9 cellular contexts compared by ENCODE assay signal in the genomic region with DNA sequence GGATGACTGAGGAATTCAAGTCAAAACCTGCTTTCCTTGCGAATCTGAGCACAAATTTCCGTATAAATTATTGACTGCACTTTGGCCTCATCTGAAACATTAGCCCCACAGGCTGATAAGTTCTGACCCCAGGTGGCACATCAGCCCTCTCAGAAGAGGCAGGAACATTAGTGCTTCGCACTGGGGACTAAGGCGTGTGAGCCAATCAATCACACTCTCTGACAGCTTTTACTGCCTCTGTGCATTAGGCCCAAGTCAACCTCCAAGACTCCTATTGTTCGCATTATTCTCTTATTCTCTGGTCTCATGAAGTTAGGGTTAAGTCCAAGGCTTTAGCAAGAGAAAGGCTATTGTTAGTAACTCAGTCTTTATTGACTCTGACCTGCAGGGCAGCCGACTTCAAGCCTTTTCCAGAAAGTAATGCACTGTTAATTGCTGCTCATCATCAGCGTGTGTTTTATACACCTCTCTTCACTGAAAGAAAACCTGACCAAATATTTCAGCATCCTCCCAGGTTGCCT.
DNase-seq lines count a peak whose midpoint lies in the region; ATAC-seq and TF ChIP-seq lines count a peak whose summit lies in the region.
"Had no signal": no experiment of that assay in that cellular context is flagged by ENCODE, and none has a peak within 500 bp of the region (broad histone marks: within the 10 kb centered on the region; RNA-seq: fewer than 3 reads in every experiment).

No MANE protein-coding gene starts in this region.

- H3K27me3 ChIP-seq in IMR-90 (ENCODE audit: control insufficient read depth, insufficient read depth, low read length) (no peaks in the 10 kb centered on the region), PC-9 (ENCODE audit: insufficient read depth, low read depth) (no peaks in the 10 kb centered on the region), skeletal muscle tissue (ENCODE audit: control insufficient read depth in 3 of 3, insufficient read depth in 3 of 3, low read length in 3 of 3) (no peaks in the 10 kb centered on the region)
- H3K27me3 ChIP-seq: suprapubic skin had no signal

- H2AK9ac ChIP-seq in IMR-90 (replicated peaks; ENCODE audit: low read depth, low read length, poor library complexity): peak overlapping the region; percentile 59

- H3K4ac ChIP-seq in IMR-90 (ENCODE audit: low read depth, low read length): peak overlapping the region; percentile 96

- peak overlapping the region; percentile 87 for H2BK20ac ChIP-seq in IMR-90 (ENCODE audit: low read depth, low read length)

- H4K20me1 ChIP-seq in IMR-90 (ENCODE audit: insufficient read depth, low read length) (no peaks in the 10 kb centered on the region), PC-9 (ENCODE audit: insufficient read depth) (no peaks in the 10 kb centered on the region)

- TF ChIP-seq CTCF in IMR-90 (conservative IDR thresholded peaks at IDR 0.05; ENCODE audit: low read depth, low read length): no peak
- TF ChIP-seq CTCF in PC-9 (conservative IDR thresholded peaks at IDR 0.05): no peak

- H3K4me2 ChIP-seq in IMR-90 (ENCODE audit: low read depth, low read length) (peak overlapping the region; percentile 6; the same call in 1 of the 2 replicates), PC-9 (peak overlapping the region; percentile 72)

- peaks cover 34% of the 10 kb centered on the region for H3F3A ChIP-seq in PC-9 (ENCODE audit: insufficient read depth, low read depth)

- H3K9me3 ChIP-seq in IMR-90 (ENCODE audit: control insufficient read depth, insufficient read depth, low read length) (no peaks in the 10 kb centered on the region), PC-9 (ENCODE audit: insufficient read depth, low read depth) (no peaks in the 10 kb centered on the region), skeletal muscle tissue (ENCODE audit: control insufficient read depth in 3 of 3, low read length in 3 of 3) (no peaks in the 10 kb centered on the region)
- H3K9me3 ChIP-seq: suprapubic skin had no signal

- CTCF ChIA-PET in IMR-90 (lab: Yijun Ruan, JAX) (no interaction called here), PC-9 (lab: Charles Lee) (no interaction called here)

- ATAC-seq in IMR-90 (ENCODE audit: low read depth): no peak
- ATAC-seq in GM19467 (IDR thresholded peaks at IDR 0.05; ENCODE audit: unreplicated experiment): no peak

- dilution Hi-C loops in IMR-90 (cut with HindIII; ENCODE audit: low sequenced_read_pairs, unreplicated experiment): no loop called here

- H3K23ac ChIP-seq in IMR-90 (ENCODE audit: low read depth, low read length): peak overlapping the region; percentile 76

- peaks cover 27 to 60% of the 10 kb centered on the region in 2 experiments for H3K79me1 ChIP-seq in IMR-90 (ENCODE audit: low read depth in 1 of 2, low read length in 2 of 2)

- 83% methylated on average over 2 of the region's 7 CpGs; no CpG with 5 or more reads in 1 of the 2 experiments for WGBS in IMR-90 (ENCODE audit: extremely low coverage in 2 of 2, insufficient read length in 1 of 2), 2 experiments

- BruUV-seq in IMR-90 (replicated peaks; lab: Mats Ljungman, UMichigan): no TSS peak
- no TSS peak for BruUV-seq in PC-9 (replicated peaks; lab: Mats Ljungman, UMichigan)

- H3K4me1 ChIP-seq in IMR-90 (ENCODE audit: control insufficient read depth, insufficient read depth, low read length): peaks cover 29% of the 10 kb centered on the region
- H3K4me1 ChIP-seq in PC-9 (replicated peaks; ENCODE audit: insufficient read depth): peaks cover 61% of the 10 kb centered on the region
- peaks cover 37 to 58% (median 44%) of the 10 kb centered on the region in 3 donors for H3K4me1 ChIP-seq in skeletal muscle tissue (ENCODE audit: control insufficient read depth in 3 of 3, insufficient read depth in 3 of 3, low read length in 3 of 3)

- H4K91ac ChIP-seq in IMR-90 (ENCODE audit: insufficient read depth, low read depth, low read length): peak overlapping the region; percentile 88

- H3K18ac ChIP-seq in IMR-90 (ENCODE audit: low read depth, low read length): peak overlapping the region; percentile 61

- H3K4me3 ChIP-seq in IMR-90 (ENCODE audit: insufficient read depth, low read depth, low read length) (no peak overlapping the region), PC-9 (peak overlapping the region; percentile 29; the same call in 1 of the 2 replicates), skeletal muscle tissue (ENCODE audit: low read length in 3 of 3) (no peak overlapping the region)
- H3K4me3 ChIP-seq: suprapubic skin had no signal

- H2AK5ac ChIP-seq in IMR-90 (ENCODE audit: low read depth, low read length): peak overlapping the region; percentile 93

- DNase-seq in IMR-90: no peak
- peak; percentile 18 to 44 for DNase-seq in PC-9
- DNase-seq in glomerular visceral epithelial cell (ENCODE audit: extremely low spot score): peak; percentile 70
- no peak for DNase-seq in activated T-cell treated with anti-CD3 and anti-CD28 coated beads, Interleukin-2, amount 50 U/mL, for 1 hour
- DNase-seq in retina: no peak
- no peak for DNase-seq in anterior cingulate cortex (lab: John Stamatoyannopoulos, UW)

- H2BK5ac ChIP-seq in IMR-90 (ENCODE audit: low read depth, low read length, poor library complexity, severe bottlenecking): peak overlapping the region; percentile 95

- POLR2A ChIA-PET in IMR-90 (lab: Charles Lee; ENCODE audit: unreplicated experiment) (no interaction called here), PC-9 (lab: Charles Lee; ENCODE audit: unreplicated experiment) (no interaction called here)

- H2BK120ac ChIP-seq in IMR-90 (ENCODE audit: low read depth, low read length): peak overlapping the region; percentile 94

- intact Hi-C loops in IMR-90 (cut with micrococcal nuclease): no loop called here
- intact Hi-C loops in PC-9 (cut with micrococcal nuclease; ENCODE audit: unreplicated experiment): loop anchor here (5.0 kb wide), 2 partner anchors 80 to 260 kb away; no protein-coding TSS in a partner anchor

- no peak for TF ChIP-seq POLR2A in IMR-90 (IDR thresholded peaks at IDR 0.05; ENCODE audit: low read depth, low read length)

- TF ChIP-seq RAD21 in IMR-90 (IDR thresholded peaks at IDR 0.05; ENCODE audit: low read length): no peak

- peak overlapping the region; percentile 68 for H3K56ac ChIP-seq in IMR-90 (ENCODE audit: extremely low read depth, insufficient read depth, low read length)

- peaks cover 20% of the 10 kb centered on the region for H3K9me1 ChIP-seq in IMR-90 (ENCODE audit: insufficient read depth, low read length)

- H3K27ac ChIP-seq in IMR-90 (ENCODE audit: insufficient read depth, low read length): peak overlapping the region; percentile 86
- H3K27ac ChIP-seq in PC-9: peak overlapping the region; percentile 81
- no peak overlapping the region for H3K27ac ChIP-seq in skeletal muscle tissue (ENCODE audit: low read depth, low read length)
- H3K27ac ChIP-seq: suprapubic skin had no signal

- H3K36me3 ChIP-seq in IMR-90 (ENCODE audit: control insufficient read depth, insufficient read depth, low read length) (no peaks in the 10 kb centered on the region), PC-9 (ENCODE audit: low read depth) (no peaks in the 10 kb centered on the region), skeletal muscle tissue (ENCODE audit: control insufficient read depth in 3 of 3, insufficient read depth in 3 of 3, low read length in 3 of 3) (no peaks in the 10 kb centered on the region)
- H3K36me3 ChIP-seq: suprapubic skin had no signal

- no peaks in the 10 kb centered on the region for H3K79me2 ChIP-seq in PC-9 (ENCODE audit: low read depth)

- H2AFZ ChIP-seq in IMR-90 (replicated peaks; ENCODE audit: low read length, poor library complexity): no peak overlapping the region
- H2AFZ ChIP-seq in PC-9: 0 out of 2 replicates have a peak overlapping the region, but pooled peaks have one; percentile 4

- H2BK15ac ChIP-seq in IMR-90 (ENCODE audit: low read depth, low read length): peak overlapping the region; percentile 92; the same call in 2 of the 3 replicates

- H3K9me2 ChIP-seq in PC-9 (ENCODE audit: insufficient read depth): no peaks in the 10 kb centered on the region

- H4K8ac ChIP-seq in IMR-90 (ENCODE audit: low read depth in 2 of 2, low read length in 2 of 2): peak overlapping the region; percentile 27 to 90

- H4K5ac ChIP-seq in IMR-90 (ENCODE audit: low read depth, low read length): peak overlapping the region; percentile 17

- H3K14ac ChIP-seq in IMR-90 (replicated peaks; ENCODE audit: low read depth, low read length): peak overlapping the region; percentile 91

- in situ Hi-C loops in IMR-90 (cut with MboI; ENCODE audit: low sequenced_read_pairs): no loop called here

- H3K9ac ChIP-seq in IMR-90 (ENCODE audit: low read depth, low read length): peak overlapping the region; percentile 26; the same call in 1 of the 2 replicates
- peak overlapping the region in 2 of 3 donors; percentile 17 to 35 for H3K9ac ChIP-seq in skeletal muscle tissue (ENCODE audit: low read depth in 1 of 3, low read length in 3 of 3)

TF ChIP-seq in IMR-90, 13 proteins besides CTCF, POLR2A, EP300 and RAD21 (continues in another document):
- no peak for TF ChIP-seq MXI1 (IDR thresholded peaks at IDR 0.05; ENCODE audit: borderline replicate concordance, low read depth, low read length)
- no peak for TF ChIP-seq CHD1 (IDR thresholded peaks at IDR 0.05; ENCODE audit: low read depth, low read length)
- TF ChIP-seq MAZ (IDR thresholded peaks at IDR 0.05; ENCODE audit: borderline replicate concordance, low read depth, low read length): no peak
- TF ChIP-seq MAFK (IDR thresholded peaks at IDR 0.05; ENCODE audit: low read depth, low read length): no peak
- TF ChIP-seq, protein P1, sequence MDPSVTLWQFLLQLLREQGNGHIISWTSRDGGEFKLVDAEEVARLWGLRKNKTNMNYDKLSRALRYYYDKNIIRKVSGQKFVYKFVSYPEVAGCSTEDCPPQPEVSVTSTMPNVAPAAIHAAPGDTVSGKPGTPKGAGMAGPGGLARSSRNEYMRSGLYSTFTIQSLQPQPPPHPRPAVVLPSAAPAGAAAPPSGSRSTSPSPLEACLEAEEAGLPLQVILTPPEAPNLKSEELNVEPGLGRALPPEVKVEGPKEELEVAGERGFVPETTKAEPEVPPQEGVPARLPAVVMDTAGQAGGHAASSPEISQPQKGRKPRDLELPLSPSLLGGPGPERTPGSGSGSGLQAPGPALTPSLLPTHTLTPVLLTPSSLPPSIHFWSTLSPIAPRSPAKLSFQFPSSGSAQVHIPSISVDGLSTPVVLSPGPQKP (IDR thresholded peaks at IDR 0.05; ENCODE audit: borderline replicate concordance, low read depth, low read length): no peak
- no peak for TF ChIP-seq CEBPB (IDR thresholded peaks at IDR 0.05; ENCODE audit: low read depth, low read length)
- TF ChIP-seq FOS (IDR thresholded peaks at IDR 0.05; ENCODE audit: low read depth, low read length): no peak
- TF ChIP-seq, protein P2, sequence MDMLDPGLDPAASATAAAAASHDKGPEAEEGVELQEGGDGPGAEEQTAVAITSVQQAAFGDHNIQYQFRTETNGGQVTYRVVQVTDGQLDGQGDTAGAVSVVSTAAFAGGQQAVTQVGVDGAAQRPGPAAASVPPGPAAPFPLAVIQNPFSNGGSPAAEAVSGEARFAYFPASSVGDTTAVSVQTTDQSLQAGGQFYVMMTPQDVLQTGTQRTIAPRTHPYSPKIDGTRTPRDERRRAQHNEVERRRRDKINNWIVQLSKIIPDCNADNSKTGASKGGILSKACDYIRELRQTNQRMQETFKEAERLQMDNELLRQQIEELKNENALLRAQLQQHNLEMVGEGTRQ (IDR thresholded peaks at IDR 0.05; ENCODE audit: low read depth, low read length): no peak
- no peak for TF ChIP-seq RFX5 (IDR thresholded peaks at IDR 0.05; ENCODE audit: low read depth, low read length)

Comparison
In these comparisons a context has a peak if more than half of its experiments do, and no peak if none do; other contexts are left out.
1. DNase-seq: peak in PC-9 (2 of 2) and glomerular visceral epithelial cell (single experiment); none in IMR-90 (single experiment), activated T-cell treated with anti-CD3 and anti-CD28 coated beads, Interleukin-2, amount 50 U/mL, for 1 hour (single experiment), retina (single experiment) and anterior cingulate cortex (0 of 58).